Comparison of ENCODE assay signal across 8 cellular contexts in the genomic region with DNA sequence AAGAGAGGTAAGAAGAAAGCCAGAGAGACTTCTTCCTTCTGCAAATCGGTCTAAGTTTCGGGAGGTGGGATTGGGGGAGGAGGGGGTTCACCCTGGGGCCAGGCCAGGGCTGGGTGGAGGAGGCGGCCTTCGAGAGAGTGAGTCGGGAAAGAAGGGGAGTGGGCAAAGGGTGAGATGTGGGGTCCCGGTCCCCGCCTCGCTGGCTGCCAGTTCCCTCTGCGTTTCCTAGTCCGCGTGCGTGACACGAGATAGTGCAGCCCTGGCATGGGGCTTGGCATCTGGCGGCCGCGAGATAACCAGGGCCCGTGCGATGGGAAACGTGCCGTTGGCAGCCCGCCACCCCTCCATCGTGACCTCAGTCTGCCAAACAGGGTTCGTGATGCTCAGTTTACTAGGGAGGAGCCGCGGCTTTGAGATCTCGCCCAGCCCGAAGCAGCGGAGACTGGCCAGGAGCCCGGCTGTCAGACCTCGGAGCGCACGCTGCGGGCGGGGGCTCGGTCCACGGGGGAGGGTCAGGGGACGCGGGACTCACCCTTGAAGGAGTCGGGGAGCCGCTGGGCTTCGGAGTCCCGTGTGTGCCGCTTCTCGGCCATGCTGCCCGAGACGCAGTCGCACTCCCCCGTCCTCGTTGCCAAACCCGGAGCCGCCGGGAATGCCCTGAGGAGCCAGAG. TPM values are rescaled to one million over a fixed set of nuclear protein-coding genes. Genes with fewer than 3 reads are reported as not detected.
A peak's percentile ranks its signal among the peaks of the same experiment; 100 is the strongest.
DNase-seq lines count a peak whose midpoint lies in the region; ATAC-seq, FAIRE-seq and TF ChIP-seq lines count a peak whose summit lies in the region.

TSS of gene STOM (minus strand) at position 656 of the 671 bp plus-strand sequence. CDS start at position 593, 63 bp downstream.

- ATAC-seq in HG03045 (IDR thresholded peaks at IDR 0.05; ENCODE audit: unreplicated experiment) (peak; percentile 60), left cardiac atrium (peak; percentile 76 to 87), sciatic nerve (peak; percentile 79)

- BruUV-seq in PC-9 (replicated peaks; lab: Mats Ljungman, UMichigan), result TSS peak; percentile 55

- H3F3A ChIP-seq in PC-9 (ENCODE audit: insufficient read depth, low read depth), result peaks cover 37% of the 10 kb centered on the region

- TF ChIP-seq CTCF in PC-9 (conservative IDR thresholded peaks at IDR 0.05) (no peak), D721Med (IDR thresholded peaks at IDR 0.05; ENCODE audit: insufficient read depth, missing control alignments) (no peak)

- no peaks in the 10 kb centered on the region for H3K27me3 ChIP-seq in PC-9 (ENCODE audit: insufficient read depth, low read depth)
- no peaks in the 10 kb centered on the region for H3K27me3 ChIP-seq in adipocyte (replicated peaks; ENCODE audit: control insufficient read depth, insufficient read depth, low read length)

- H4K20me1 ChIP-seq in PC-9 (ENCODE audit: insufficient read depth), result no peaks in the 10 kb centered on the region

- peak within 1 kb of the TSS; percentile 98 for H3K4me2 ChIP-seq in PC-9

- DNase-seq in AG08396 (ENCODE audit: low spot score), result peak; percentile 81
- no peak for DNase-seq in PC-9
- DNase-seq in adipocyte (ENCODE audit: low read depth), result peak; percentile 92
- peak; percentile 93 for DNase-seq in left cardiac atrium
- peak; percentile 92 for DNase-seq in sciatic nerve (ENCODE audit: low spot score)
- no peak for DNase-seq in D721Med (ENCODE audit: insufficient read length, low spot score)

- peak within 1 kb of the TSS; percentile 96 for H3K9ac ChIP-seq in adipocyte (ENCODE audit: low read length)

- intact Hi-C loops in PC-9 (cut with micrococcal nuclease; ENCODE audit: unreplicated experiment), result loop anchor here (5.0 kb wide), 2 partner anchors 32 to 87 kb away; no protein-coding TSS in a partner anchor
- intact Hi-C loops in left cardiac atrium (cut with DNase I), result loop anchor here in 1 of 2 donors (2.0 to 10.0 kb wide), 2 partner anchors 83 to 165 kb away; partner anchors contain the start of gene RAB14
- intact Hi-C loops in sciatic nerve (cut with DNase I), result no loop called here

- FAIRE-seq in D721Med (lab: Jason Lieb, UNC), result no peak

- H3K9me3 ChIP-seq in PC-9 (ENCODE audit: insufficient read depth, low read depth), result no peaks in the 10 kb centered on the region
- no peaks in the 10 kb centered on the region for H3K9me3 ChIP-seq in adipocyte (ENCODE audit: control insufficient read depth, low read length)

- H3K4me3 ChIP-seq in PC-9, result peak within 1 kb of the TSS; percentile 72
- H3K4me3 ChIP-seq in adipocyte (ENCODE audit: low read length), result peak within 1 kb of the TSS; percentile 93

- CTCF ChIA-PET in PC-9 (lab: Charles Lee), result no interaction called here

- peak; percentile 77 for TF ChIP-seq POLR2A in GM18526 (IDR thresholded peaks at IDR 0.05; ENCODE audit: extremely low read depth, insufficient read length)

- no peak within 1 kb of the TSS for H3K27ac ChIP-seq in PC-9

- POLR2A ChIA-PET in PC-9 (lab: Charles Lee; ENCODE audit: unreplicated experiment), result no interaction called here

- peaks cover 30% of the 10 kb centered on the region for H3K4me1 ChIP-seq in PC-9 (replicated peaks; ENCODE audit: insufficient read depth)
- peaks cover 74% of the 10 kb centered on the region for H3K4me1 ChIP-seq in adipocyte (ENCODE audit: control insufficient read depth, insufficient read depth, low read length)

- H2AFZ ChIP-seq in PC-9, result peak within 1 kb of the TSS; percentile 93

- H3K36me3 ChIP-seq in PC-9 (ENCODE audit: low read depth), result no peaks in the 10 kb centered on the region
- peaks cover 25% of the 10 kb centered on the region for H3K36me3 ChIP-seq in adipocyte (ENCODE audit: control insufficient read depth, insufficient read depth, low read length, severe bottlenecking)

- no peaks in the 10 kb centered on the region for H3K79me2 ChIP-seq in PC-9 (ENCODE audit: low read depth)

- H3K9me2 ChIP-seq in PC-9 (ENCODE audit: insufficient read depth), result no peaks in the 10 kb centered on the region

RNA-seq across cellular contexts. Expression of gene STOM, which starts in this region (rescaled TPM):
- 7.1 and 7.6 TPM in 2 replicates for total RNA-seq in PC-9 (2021)
- 100 to 1,000 TPM; 194 to 326 TPM for total RNA-seq in left cardiac atrium
- total RNA-seq in sciatic nerve, result 301 TPM

Comparison
In these comparisons a context has a peak if more than half of its experiments do, and no peak if none do; other contexts are left out.
1. RNA of gene STOM (total RNA-seq): 194 to 326 TPM in left cardiac atrium and 301 TPM in sciatic nerve (single experiment); 7.1 to 7.6 TPM in PC-9; every median in the first group is over 10 times any median in the second.
2. DNase-seq: peak in AG08396 (single experiment), adipocyte (single experiment), left cardiac atrium (single experiment) and sciatic nerve (single experiment); none in PC-9 (0 of 2) and D721Med (single experiment).
3. Peak in every context shown above with its lines, with median percentiles within 50 percentile points of each other: ATAC-seq.